7 cellular contexts compared by ENCODE assay signal in genomic region chr12:46523863-46524770, GRCh38.
A peak's percentile ranks its signal among the peaks of the same experiment; 100 is the strongest.
DNase-seq lines count a peak whose midpoint lies in the region; ATAC-seq and TF ChIP-seq lines count a peak whose summit lies in the region.

No MANE protein-coding gene starts in this region.

- intact Hi-C loops in posterior cingulate gyrus (cut with DNase I): no loop called here

- DNase-seq in HS-27A (ENCODE audit: low read depth) (peak; percentile 92), fibroblast of pulmonary artery (ENCODE audit: low read depth) (peak; percentile 87), posterior cingulate gyrus (no peak), GM10266 (ENCODE audit: extremely low spot score) (no peak)
- peak; percentile 64 for DNase-seq in activated CD8-positive, alpha-beta T cell treated with anti-CD3 and anti-CD28 coated beads, Interleukin-2, amount 10 ng/mL, durations not matched to agents 7 days and 5 days
- DNase-seq in stimulated activated CD4-positive, alpha-beta T cell treated with anti-CD3 and anti-CD28 coated beads, Interleukin-1b, Interleukin-23, amount 100 ng/mL, for 24 hours (ENCODE audit: low read depth in 4 of 4, low spot score in 1 of 4): peak in 3 of 4 experiments; percentile 6 to 18 (median 15)

- no peaks in the 10 kb centered on the region for H3K27me3 Mint-ChIP-seq in activated CD8-positive, alpha-beta T cell treated with anti-CD3 and anti-CD28 coated beads, Interleukin-2, amount 10 ng/mL, durations not matched to agents 7 days and 5 days (ENCODE audit: low read depth)

- peak overlapping the region; percentile 34 for H3K4me3 ChIP-seq in fibroblast of pulmonary artery (replicated peaks; ENCODE audit: low read depth, low read length)

- H3K36me3 Mint-ChIP-seq in activated CD8-positive, alpha-beta T cell treated with anti-CD3 and anti-CD28 coated beads, Interleukin-2, amount 10 ng/mL, durations not matched to agents 7 days and 5 days (ENCODE audit: low read depth): peaks cover 52% of the 10 kb centered on the region

- POLR2A ChIA-PET in activated CD8-positive, alpha-beta T cell treated with anti-CD3 and anti-CD28 coated beads, Interleukin-2, amount 10 ng/mL, durations not matched to agents 7 days and 5 days (lab: Charles Lee): interaction anchor here (0.7 to 3.1 kb wide), 16 partner anchors 8 to 255 kb away, joined by 3 to 18 read pairs (median 4); partner anchors contain the start of gene SLC38A1

- CTCF ChIA-PET in activated CD8-positive, alpha-beta T cell treated with anti-CD3 and anti-CD28 coated beads, Interleukin-2, amount 10 ng/mL, durations not matched to agents 7 days and 5 days (lab: Charles Lee): interaction anchor here (0.7 to 2.0 kb wide), 22 partner anchors 9 to 873 kb away, joined by 3 to 9 read pairs (median 4); no protein-coding TSS in a partner anchor

- TF ChIP-seq CTCF in fibroblast of pulmonary artery (IDR thresholded peaks at IDR 0.05; ENCODE audit: low read length, missing control alignments): no peak
- TF ChIP-seq CTCF in GM10266 (IDR thresholded peaks at IDR 0.05; ENCODE audit: control insufficient read depth, insufficient read depth, low read depth, missing control alignments): no peak

- peak overlapping the region; percentile 95 for H3K27ac Mint-ChIP-seq in activated CD8-positive, alpha-beta T cell treated with anti-CD3 and anti-CD28 coated beads, Interleukin-2, amount 10 ng/mL, durations not matched to agents 7 days and 5 days

- peak overlapping the region; percentile 69 for H3K4me3 Mint-ChIP-seq in activated CD8-positive, alpha-beta T cell treated with anti-CD3 and anti-CD28 coated beads, Interleukin-2, amount 10 ng/mL, durations not matched to agents 7 days and 5 days

- H3K9me3 Mint-ChIP-seq in activated CD8-positive, alpha-beta T cell treated with anti-CD3 and anti-CD28 coated beads, Interleukin-2, amount 10 ng/mL, durations not matched to agents 7 days and 5 days (ENCODE audit: insufficient read depth): peaks cover 8% of the 10 kb centered on the region

- H3K4me1 Mint-ChIP-seq in activated CD8-positive, alpha-beta T cell treated with anti-CD3 and anti-CD28 coated beads, Interleukin-2, amount 10 ng/mL, durations not matched to agents 7 days and 5 days (ENCODE audit: low read depth): peaks cover 53% of the 10 kb centered on the region

- peak; percentile 92 for ATAC-seq in activated CD8-positive, alpha-beta T cell treated with anti-CD3 and anti-CD28 coated beads, Interleukin-2, amount 10 ng/mL, durations not matched to agents 7 days and 5 days
- ATAC-seq in HG03469 (IDR thresholded peaks at IDR 0.05; ENCODE audit: unreplicated experiment): no peak

Comparison
In these comparisons a context has a peak if more than half of its experiments do, and no peak if none do; other contexts are left out.
1. DNase-seq: peak in HS-27A (single experiment), activated CD8-positive, alpha-beta T cell treated with anti-CD3 and anti-CD28 coated beads, Interleukin-2, amount 10 ng/mL, durations not matched to agents 7 days and 5 days (single experiment), fibroblast of pulmonary artery (single experiment) and stimulated activated CD4-positive, alpha-beta T cell treated with anti-CD3 and anti-CD28 coated beads, Interleukin-1b, Interleukin-23, amount 100 ng/mL, for 24 hours (3 of 4); none in posterior cingulate gyrus (0 of 10) and GM10266 (single experiment).